ENCODE assay signal across 1 cellular context in the genomic region with DNA sequence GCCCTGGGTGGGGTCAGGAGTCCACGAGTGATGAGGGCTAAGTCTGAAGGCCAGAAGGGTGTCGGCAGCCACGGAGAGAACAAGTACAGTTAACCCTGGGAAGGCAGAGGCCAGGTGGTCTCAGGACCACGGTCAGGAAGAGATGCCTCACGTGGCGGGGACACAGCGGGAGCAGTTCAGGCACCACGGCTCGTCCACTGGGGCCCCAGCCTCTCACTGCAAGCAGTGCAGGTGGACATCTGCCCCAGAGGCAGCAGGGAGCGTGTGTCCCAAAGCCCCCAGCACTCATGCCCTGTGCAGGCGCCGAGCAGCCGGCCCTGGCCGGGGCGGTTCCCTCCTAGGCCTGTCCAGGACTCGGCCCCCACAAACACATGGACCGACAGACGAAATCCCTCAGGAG.
A peak's percentile ranks its signal among the peaks of the same experiment; 100 is the strongest.
TF ChIP-seq lines count a peak whose summit lies in the region.

No MANE protein-coding gene starts in this region.

TF ChIP-seq in HepG2, 621 proteins besides CTCF, POLR2A, EP300 and RAD21:
- TF ChIP-seq ZC3H13 (CRISPR knock-in tag; IDR thresholded peaks at IDR 0.05) (0 out of 2 replicates have a peak, but pooled peaks have one; percentile 23), ZFP36 (IDR thresholded peaks at IDR 0.05; ENCODE audit: borderline replicate concordance, low read depth, low read length, partially characterized antibody) (no peak), RBFOX2 (IDR thresholded peaks at IDR 0.05; ENCODE audit: low read depth, low read length) (0 out of 2 replicates have a peak, but pooled peaks have one; percentile 32), AGO2 (optimal IDR thresholded peaks at IDR 0.05; ENCODE audit: low read depth, low read length) (peak; percentile 65), NBN (conservative IDR thresholded peaks at IDR 0.05) (no peak)
- TF ChIP-seq, protein P1, sequence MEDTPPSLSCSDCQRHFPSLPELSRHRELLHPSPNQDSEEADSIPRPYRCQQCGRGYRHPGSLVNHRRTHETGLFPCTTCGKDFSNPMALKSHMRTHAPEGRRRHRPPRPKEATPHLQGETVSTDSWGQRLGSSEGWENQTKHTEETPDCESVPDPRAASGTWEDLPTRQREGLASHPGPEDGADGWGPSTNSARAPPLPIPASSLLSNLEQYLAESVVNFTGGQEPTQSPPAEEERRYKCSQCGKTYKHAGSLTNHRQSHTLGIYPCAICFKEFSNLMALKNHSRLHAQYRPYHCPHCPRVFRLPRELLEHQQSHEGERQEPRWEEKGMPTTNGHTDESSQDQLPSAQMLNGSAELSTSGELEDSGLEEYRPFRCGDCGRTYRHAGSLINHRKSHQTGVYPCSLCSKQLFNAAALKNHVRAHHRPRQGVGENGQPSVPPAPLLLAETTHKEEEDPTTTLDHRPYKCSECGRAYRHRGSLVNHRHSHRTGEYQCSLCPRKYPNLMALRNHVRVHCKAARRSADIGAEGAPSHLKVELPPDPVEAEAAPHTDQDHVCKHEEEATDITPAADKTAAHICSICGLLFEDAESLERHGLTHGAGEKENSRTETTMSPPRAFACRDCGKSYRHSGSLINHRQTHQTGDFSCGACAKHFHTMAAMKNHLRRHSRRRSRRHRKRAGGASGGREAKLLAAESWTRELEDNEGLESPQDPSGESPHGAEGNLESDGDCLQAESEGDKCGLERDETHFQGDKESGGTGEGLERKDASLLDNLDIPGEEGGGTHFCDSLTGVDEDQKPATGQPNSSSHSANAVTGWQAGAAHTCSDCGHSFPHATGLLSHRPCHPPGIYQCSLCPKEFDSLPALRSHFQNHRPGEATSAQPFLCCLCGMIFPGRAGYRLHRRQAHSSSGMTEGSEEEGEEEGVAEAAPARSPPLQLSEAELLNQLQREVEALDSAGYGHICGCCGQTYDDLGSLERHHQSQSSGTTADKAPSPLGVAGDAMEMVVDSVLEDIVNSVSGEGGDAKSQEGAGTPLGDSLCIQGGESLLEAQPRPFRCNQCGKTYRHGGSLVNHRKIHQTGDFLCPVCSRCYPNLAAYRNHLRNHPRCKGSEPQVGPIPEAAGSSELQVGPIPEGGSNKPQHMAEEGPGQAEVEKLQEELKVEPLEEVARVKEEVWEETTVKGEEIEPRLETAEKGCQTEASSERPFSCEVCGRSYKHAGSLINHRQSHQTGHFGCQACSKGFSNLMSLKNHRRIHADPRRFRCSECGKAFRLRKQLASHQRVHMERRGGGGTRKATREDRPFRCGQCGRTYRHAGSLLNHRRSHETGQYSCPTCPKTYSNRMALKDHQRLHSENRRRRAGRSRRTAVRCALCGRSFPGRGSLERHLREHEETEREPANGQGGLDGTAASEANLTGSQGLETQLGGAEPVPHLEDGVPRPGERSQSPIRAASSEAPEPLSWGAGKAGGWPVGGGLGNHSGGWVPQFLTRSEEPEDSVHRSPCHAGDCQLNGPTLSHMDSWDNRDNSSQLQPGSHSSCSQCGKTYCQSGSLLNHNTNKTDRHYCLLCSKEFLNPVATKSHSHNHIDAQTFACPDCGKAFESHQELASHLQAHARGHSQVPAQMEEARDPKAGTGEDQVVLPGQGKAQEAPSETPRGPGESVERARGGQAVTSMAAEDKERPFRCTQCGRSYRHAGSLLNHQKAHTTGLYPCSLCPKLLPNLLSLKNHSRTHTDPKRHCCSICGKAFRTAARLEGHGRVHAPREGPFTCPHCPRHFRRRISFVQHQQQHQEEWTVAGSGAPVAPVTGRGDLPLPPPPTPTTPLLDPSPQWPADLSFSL (CRISPR knock-in tag; IDR thresholded peaks at IDR 0.05) = no peak
